In genomic region chr2:28662468-28663095, GRCh38 we compare ENCODE assay signal across 13 cellular contexts.
DNase-seq lines count a peak whose midpoint lies in the region; FAIRE-seq and TF ChIP-seq lines count a peak whose summit lies in the region.
"Had no signal": no experiment of that assay in that cellular context is flagged by ENCODE, and none has a peak within 500 bp of the region (broad histone marks: within the 10 kb centered on the region; RNA-seq: fewer than 3 reads in every experiment).

No MANE protein-coding gene starts in this region.

- no peaks in the 10 kb centered on the region for H3K9me3 Mint-ChIP-seq in Caco-2 (ENCODE audit: unreplicated experiment)
- H3K9me3 Mint-ChIP-seq: neural crest cell had no signal

- TF ChIP-seq CTCF in bronchial epithelial cell (IDR thresholded peaks at IDR 0.05; ENCODE audit: insufficient read depth, low read length, severe bottlenecking) (no peak), stomach (IDR thresholded peaks at IDR 0.05) (no peak), Caco-2 (IDR thresholded peaks at IDR 0.05; ENCODE audit: insufficient read depth in 1 of 2, low read depth in 1 of 2, low read length in 1 of 2, severe bottlenecking in 1 of 2, unreplicated experiment in 1 of 2) (no peak)

- DNase-seq in HTR-8/SVneo (ENCODE audit: insufficient read length, low spot score) (peak; percentile 64), bronchial epithelial cell (ENCODE audit: low read depth) (peak; percentile 45), kidney glomerular epithelial cell (lab: John Stamatoyannopoulos, UW) (peak; percentile 95), stomach (peak; percentile 53), KG1 (lab: John Stamatoyannopoulos, UW) (no peak), Caco-2 (no peak), NK-92 (lab: John Stamatoyannopoulos, UW; ENCODE audit: unreplicated experiment) (no peak), SKM-1 treated with dmso at 0.1 percent for 144 hours (lab: John Stamatoyannopoulos, UW; ENCODE audit: unreplicated experiment) (no peak)
- DNase-seq: activated naive CD4-positive, alpha-beta T cell; DMS53; NCI-H510A had no signal

- H3K9me3 ChIP-seq in stomach: no peaks in the 10 kb centered on the region
- no peaks in the 10 kb centered on the region for H3K9me3 ChIP-seq in Caco-2

- H3K27me3 ChIP-seq in bronchial epithelial cell (ENCODE audit: control insufficient read depth, insufficient read depth, low read length): no peaks in the 10 kb centered on the region
- H3K27me3 ChIP-seq in stomach: no peaks in the 10 kb centered on the region
- no peaks in the 10 kb centered on the region for H3K27me3 ChIP-seq in Caco-2 (replicated peaks; ENCODE audit: control insufficient read depth, insufficient read depth, low read length)

- intact Hi-C loops in stomach (cut with DNase I; ENCODE audit: low total_unique reads) (no loop called here), Caco-2 (cut with micrococcal nuclease; ENCODE audit: unreplicated experiment) (loop anchor here (5.0 kb wide), 1 partner anchor 60 kb away; no protein-coding TSS in a partner anchor)

- 65 to 76% (median 70%) methylated on average over 9 to 10 of the region's 10 CpGs for WGBS in stomach, 5 donors

- POLR2A ChIA-PET in Caco-2 (lab: Charles Lee): no interaction called here

- BruUV-seq in Caco-2 (replicated peaks; lab: Mats Ljungman, UMichigan): no TSS peak

- TF ChIP-seq EP300 in stomach (IDR thresholded peaks at IDR 0.05): no peak

- no peak overlapping the region for H3K4me3 Mint-ChIP-seq in Caco-2 (ENCODE audit: unreplicated experiment)
- H3K4me3 Mint-ChIP-seq: neural crest cell had no signal

- H3K4me1 Mint-ChIP-seq in Caco-2 (ENCODE audit: low read depth, unreplicated experiment): peaks cover 29% of the 10 kb centered on the region

- peak overlapping the region; percentile 62 to 88 (median 81) for H3K27ac ChIP-seq in stomach

- no peak overlapping the region for H3K4me3 ChIP-seq in bronchial epithelial cell (ENCODE audit: low read depth, low read length)
- no peak overlapping the region for H3K4me3 ChIP-seq in stomach
- no peak overlapping the region for H3K4me3 ChIP-seq in Caco-2 (ENCODE audit: low read depth, low read length)

- TF ChIP-seq POLR2A in stomach (IDR thresholded peaks at IDR 0.05): no peak

- CTCF ChIA-PET in Caco-2 (lab: Charles Lee): interaction anchor here (2.5 kb wide), 1 partner anchor 15 kb away, joined by 6 read pairs; no protein-coding TSS in a partner anchor

- H3K36me3 ChIP-seq in bronchial epithelial cell (ENCODE audit: control insufficient read depth, insufficient read depth, low read length) (no peaks in the 10 kb centered on the region), stomach (no peaks in the 10 kb centered on the region), Caco-2 (ENCODE audit: control insufficient read depth, insufficient read depth, low read length) (no peaks in the 10 kb centered on the region)

- FAIRE-seq in HTR-8/SVneo (lab: Jason Lieb, UNC) (no peak), bronchial epithelial cell (lab: Jason Lieb, UNC) (no peak)
- FAIRE-seq: TTC549 had no signal

- H3K27me3 Mint-ChIP-seq in Caco-2 (ENCODE audit: insufficient read depth, unreplicated experiment): no peaks in the 10 kb centered on the region

- peaks cover 6% of the 10 kb centered on the region for H3K36me3 Mint-ChIP-seq in Caco-2 (ENCODE audit: insufficient read depth, unreplicated experiment)

- peaks cover 48 to 88% (median 63%) of the 10 kb centered on the region in 4 donors for H3K4me1 ChIP-seq in stomach
- H3K4me1 ChIP-seq in Caco-2: peaks cover 37% of the 10 kb centered on the region

- no peak overlapping the region for H3K27ac Mint-ChIP-seq in Caco-2 (ENCODE audit: unreplicated experiment)

Comparison
In these comparisons a context has a peak if more than half of its experiments do, and no peak if none do; other contexts are left out.
1. DNase-seq: peak in HTR-8/SVneo (single experiment), bronchial epithelial cell (single experiment), kidney glomerular epithelial cell (single experiment) and stomach (single experiment); none in KG1 (single experiment), Caco-2 (0 of 2), NK-92 (single experiment) and SKM-1 treated with dmso at 0.1 percent for 144 hours (single experiment).